ENCODE assay signal across 1 cellular context in genomic region chr2:10814571-10815331, GRCh38.
TF ChIP-seq lines count a peak whose summit lies in the region.

No MANE protein-coding gene starts in this region.

TF ChIP-seq in HepG2, 621 proteins besides CTCF, POLR2A, EP300 and RAD21 (continued from another document and continues in another):
- TF ChIP-seq ZBTB26 (CRISPR knock-in tag; IDR thresholded peaks at IDR 0.05; ENCODE audit: borderline replicate concordance) (peak; percentile 96), SAP130 (CRISPR knock-in tag; IDR thresholded peaks at IDR 0.05; ENCODE audit: low read depth) (peak; percentile 37), ZNF7 (CRISPR knock-in tag; IDR thresholded peaks at IDR 0.05) (no peak), HOXA5 (CRISPR knock-in tag; IDR thresholded peaks at IDR 0.05) (no peak), SATB2 (CRISPR knock-in tag; IDR thresholded peaks at IDR 0.05) (no peak), ZNF749 (CRISPR knock-in tag; IDR thresholded peaks at IDR 0.05; ENCODE audit: borderline replicate concordance) (no peak), RARA (CRISPR knock-in tag; IDR thresholded peaks at IDR 0.05) (no peak), ZNF232 (CRISPR knock-in tag; IDR thresholded peaks at IDR 0.05; ENCODE audit: borderline replicate concordance) (no peak), HNF1B (CRISPR knock-in tag; IDR thresholded peaks at IDR 0.05) (peak; percentile 29; the same call in 1 of the 2 replicates), PATZ1 (CRISPR knock-in tag; IDR thresholded peaks at IDR 0.05) (no peak), ZNF503 (CRISPR knock-in tag; IDR thresholded peaks at IDR 0.05) (no peak), SMYD3 (CRISPR knock-in tag; IDR thresholded peaks at IDR 0.05) (no peak), ZNF510 (CRISPR knock-in tag; IDR thresholded peaks at IDR 0.05; ENCODE audit: low read depth) (no peak), ZBTB40 (IDR thresholded peaks at IDR 0.05) (no peak), ZBTB40 (CRISPR knock-in tag; IDR thresholded peaks at IDR 0.05) (0 out of 2 replicates have a peak, but pooled peaks have one; percentile 21), CBFB (CRISPR knock-in tag; IDR thresholded peaks at IDR 0.05) (no peak), SMARCE1 (IDR thresholded peaks at IDR 0.05; ENCODE audit: borderline replicate concordance) (no peak), BRCA1 (CRISPR knock-in tag; IDR thresholded peaks at IDR 0.05) (no peak), CHD4 (IDR thresholded peaks at IDR 0.05; ENCODE audit: borderline replicate concordance, low read length) (no peak), IRF2 (CRISPR knock-in tag; IDR thresholded peaks at IDR 0.05) (peak; percentile 16; the same call in 1 of the 2 replicates), ZNF709 (CRISPR knock-in tag; IDR thresholded peaks at IDR 0.05) (no peak), ZNF710 (CRISPR knock-in tag; IDR thresholded peaks at IDR 0.05; ENCODE audit: borderline replicate concordance) (0 out of 2 replicates have a peak, but pooled peaks have one; percentile 24), HES4 (CRISPR knock-in tag; IDR thresholded peaks at IDR 0.05; ENCODE audit: borderline replicate concordance) (no peak), KDM5B (CRISPR knock-in tag; IDR thresholded peaks at IDR 0.05; ENCODE audit: borderline replicate concordance) (peak; percentile 68; the same call in 1 of the 2 replicates), RFX5 (IDR thresholded peaks at IDR 0.05; ENCODE audit: low read depth, low read length) (no peak), MEIS2 (CRISPR knock-in tag; IDR thresholded peaks at IDR 0.05) (no peak), ZNF547 (CRISPR knock-in tag; IDR thresholded peaks at IDR 0.05) (no peak), ZBTB21 (CRISPR knock-in tag; IDR thresholded peaks at IDR 0.05) (no peak), EZH2 (conservative IDR thresholded peaks at IDR 0.05; ENCODE audit: low read depth, low read length) (no peak), SETDB1 (CRISPR knock-in tag; IDR thresholded peaks at IDR 0.05; ENCODE audit: borderline replicate concordance) (0 out of 2 replicates have a peak, but pooled peaks have one; percentile 27), SRSF4 (IDR thresholded peaks at IDR 0.05; ENCODE audit: low read depth, low read length, poor library complexity, severe bottlenecking) (no peak), ZNF605 (CRISPR knock-in tag; IDR thresholded peaks at IDR 0.05) (peak; percentile 27), ZNF143 (CRISPR knock-in tag; IDR thresholded peaks at IDR 0.05) (no peak), PREB (CRISPR knock-in tag; IDR thresholded peaks at IDR 0.05) (no peak), KDM4B (CRISPR knock-in tag; IDR thresholded peaks at IDR 0.05) (no peak), ZFX (CRISPR knock-in tag; IDR thresholded peaks at IDR 0.05; ENCODE audit: low read depth) (peak; percentile 69), ZFP91 (CRISPR knock-in tag; IDR thresholded peaks at IDR 0.05; ENCODE audit: borderline replicate concordance) (peak; percentile 35; the same call in 1 of the 2 replicates), SNAPC5 (CRISPR knock-in tag; IDR thresholded peaks at IDR 0.05; ENCODE audit: borderline replicate concordance) (no peak), ZNF136 (CRISPR knock-in tag; IDR thresholded peaks at IDR 0.05; ENCODE audit: low read depth) (no peak), ZNF691 (CRISPR knock-in tag; IDR thresholded peaks at IDR 0.05; ENCODE audit: borderline replicate concordance, low read depth) (no peak), SOX5 (CRISPR knock-in tag; IDR thresholded peaks at IDR 0.05; ENCODE audit: borderline replicate concordance) (no peak)
